In genomic region chr3:141680620-141681389, GRCh38 we compare ENCODE assay signal across 12 cellular contexts. TPM values are rescaled to one million over a fixed set of nuclear protein-coding genes. Genes with fewer than 3 reads are reported as not detected.
DNase-seq lines count a peak whose midpoint lies in the region; ATAC-seq and TF ChIP-seq lines count a peak whose summit lies in the region.
"Had no signal": no experiment of that assay in that cellular context is flagged by ENCODE, and none has a peak within 500 bp of the region (broad histone marks: within the 10 kb centered on the region; RNA-seq: fewer than 3 reads in every experiment).

No MANE protein-coding gene starts in this region.

- H3K36me3 Mint-ChIP-seq in activated T-cell treated with anti-CD3 and anti-CD28 coated beads, Interleukin-2, amount 50 U/mL, for 4 hours (ENCODE audit: insufficient read depth) = no peaks in the 10 kb centered on the region
- H3K36me3 Mint-ChIP-seq: CD8-positive, alpha-beta memory T cell; naive B cell had no signal

- H3K4me1 Mint-ChIP-seq in activated T-cell treated with anti-CD3 and anti-CD28 coated beads, Interleukin-2, amount 50 U/mL, for 4 hours (ENCODE audit: low read depth) = peaks cover 14% of the 10 kb centered on the region

- TF ChIP-seq EP300 in gastroesophageal sphincter (IDR thresholded peaks at IDR 0.05) = no peak

- H3K27ac ChIP-seq in gastroesophageal sphincter (peak overlapping the region in 1 of 4 donors; percentile 23), WERI-Rb-1 (no peak overlapping the region)

- H3K4me3 ChIP-seq in NT2/D1 (ENCODE audit: insufficient read length, low read depth) = no peak overlapping the region
- no peak overlapping the region for H3K4me3 ChIP-seq in fibroblast of the aortic adventitia (ENCODE audit: low read depth, low read length)
- no peak overlapping the region for H3K4me3 ChIP-seq in gastroesophageal sphincter
- H3K4me3 ChIP-seq in WERI-Rb-1 (ENCODE audit: low read depth, low read length) = no peak overlapping the region

- H3K9ac ChIP-seq in NT2/D1 (ENCODE audit: insufficient read length, low read depth) = no peak overlapping the region

- WGBS in gastroesophageal sphincter (ENCODE audit: low coverage in 1 of 2), 2 donors = 29 to 63% methylated on average over 1 to 2 of the region's 2 CpGs

- ATAC-seq in gastroesophageal sphincter = no peak
- ATAC-seq in activated T-cell treated with anti-CD3 and anti-CD28 coated beads, Interleukin-2, amount 50 U/mL, for 4 hours = no peak

- no peak for TF ChIP-seq POLR2A in gastroesophageal sphincter (IDR thresholded peaks at IDR 0.05)

- no peak overlapping the region for H3K4me3 Mint-ChIP-seq in activated T-cell treated with anti-CD3 and anti-CD28 coated beads, Interleukin-2, amount 50 U/mL, for 4 hours

- no peaks in the 10 kb centered on the region for H3K27me3 Mint-ChIP-seq in activated T-cell treated with anti-CD3 and anti-CD28 coated beads, Interleukin-2, amount 50 U/mL, for 4 hours (ENCODE audit: low read depth)
- H3K27me3 Mint-ChIP-seq: naive B cell had no signal

- TF ChIP-seq CTCF in fibroblast of the aortic adventitia (IDR thresholded peaks at IDR 0.05; ENCODE audit: insufficient read depth, low read length) (no peak), gastroesophageal sphincter (IDR thresholded peaks at IDR 0.05) (no peak), WERI-Rb-1 (IDR thresholded peaks at IDR 0.05; ENCODE audit: low read depth, low read length) (no peak)

- no peaks in the 10 kb centered on the region for H3K9me3 Mint-ChIP-seq in activated T-cell treated with anti-CD3 and anti-CD28 coated beads, Interleukin-2, amount 50 U/mL, for 4 hours

- H3K36me3 ChIP-seq in NT2/D1 (ENCODE audit: insufficient read depth, insufficient read length, low read length) = no peaks in the 10 kb centered on the region
- H3K36me3 ChIP-seq in gastroesophageal sphincter = no peaks in the 10 kb centered on the region
- H3K36me3 ChIP-seq in WERI-Rb-1 = no peaks in the 10 kb centered on the region

- H3K4me1 ChIP-seq in NT2/D1 (ENCODE audit: insufficient read depth, insufficient read length) (peaks cover 2% of the 10 kb centered on the region), gastroesophageal sphincter (no peaks in the 10 kb centered on the region)

- H3K27me3 ChIP-seq in NT2/D1 (ENCODE audit: insufficient read depth, insufficient read length) (no peaks in the 10 kb centered on the region), gastroesophageal sphincter (no peaks in the 10 kb centered on the region), WERI-Rb-1 (ENCODE audit: insufficient read depth, low read depth, severe bottlenecking) (no peaks in the 10 kb centered on the region)

- no peaks in the 10 kb centered on the region for H3K9me3 ChIP-seq in NT2/D1 (ENCODE audit: insufficient read depth, low read length)
- no peaks in the 10 kb centered on the region for H3K9me3 ChIP-seq in gastroesophageal sphincter
- H3K9me3 ChIP-seq in WERI-Rb-1 (ENCODE audit: severe bottlenecking) = no peaks in the 10 kb centered on the region

- peak; percentile 89 for DNase-seq in A172 (ENCODE audit: low spot score)
- DNase-seq in HS-5 (ENCODE audit: low read depth) = peak; percentile 39
- DNase-seq in NT2/D1 (ENCODE audit: low read depth, low spot score) = peak; percentile 62
- DNase-seq in fibroblast of the aortic adventitia (ENCODE audit: low read depth) = peak; percentile 59
- DNase-seq in activated T-cell treated with anti-CD3 and anti-CD28 coated beads, Interleukin-2, amount 50 U/mL, for 4 hours = no peak
- DNase-seq in retina = no peak
- DNase-seq in WERI-Rb-1 = no peak
- DNase-seq: CD8-positive, alpha-beta memory T cell; naive B cell; OCI-M1; stimulated activated naive CD4-positive, alpha-beta T cell had no signal

RNA-seq across cellular contexts. Expression of gene RNF7, which starts 57.3 kb away (rescaled TPM):
- 143 and 201 TPM in 2 replicates for total RNA-seq in A172 (2014; rRNA removed; shearing (Covaris generic))
- total RNA-seq in fibroblast of the aortic adventitia (ENCODE audit: low replicate concordance) = 41.2 and 64.7 TPM in 2 replicates
- 100 to 1,000 TPM in 1 of 4 donors, 10 to 100 TPM in 3; 73.0 to 133 (median 87.7) TPM for total RNA-seq in gastroesophageal sphincter
- total RNA-seq in activated T-cell treated with anti-CD3 and anti-CD28 coated beads, Interleukin-2, amount 50 U/mL, for 4 hours = 10 to 100 TPM; 73.1 to 78.1 (median 73.6) TPM

Comparison
In these comparisons a context has a peak if more than half of its experiments do, and no peak if none do; other contexts are left out.
1. DNase-seq: peak in A172 (single experiment), HS-5 (single experiment), NT2/D1 (single experiment) and fibroblast of the aortic adventitia (single experiment); none in activated T-cell treated with anti-CD3 and anti-CD28 coated beads, Interleukin-2, amount 50 U/mL, for 4 hours (single experiment), retina (single experiment) and WERI-Rb-1 (single experiment).